20 cellular contexts compared by ENCODE assay signal in genomic region chr7:12921751-12922345, GRCh38.
"Had no signal": no experiment of that assay in that cellular context is flagged by ENCODE, and none has a peak within 500 bp of the region (broad histone marks: within the 10 kb centered on the region; RNA-seq: fewer than 3 reads in every experiment).

No MANE protein-coding gene starts in this region.

- ATAC-seq: activated CD4-positive, alpha-beta T cell treated with anti-CD3 and anti-CD28 coated beads for 36 hours; activated CD8-positive, alpha-beta T cell treated with anti-CD3 and anti-CD28 coated beads for 36 hours; activated naive CD8-positive, alpha-beta T cell treated with anti-CD3 and anti-CD28 coated beads, Interleukin-2, amount 50 U/mL, for 24 hours; gastroesophageal sphincter; psoas muscle had no signal

- H3K4me1 ChIP-seq: psoas muscle, uterus had no signal

- H3K27ac ChIP-seq: cardiac muscle cell, gastroesophageal sphincter, psoas muscle, thoracic aorta, uterus, VCaP had no signal

- H3K9me3 ChIP-seq: gastroesophageal sphincter, psoas muscle, thoracic aorta, uterus had no signal

- H3K27ac Mint-ChIP-seq: activated CD4-positive, alpha-beta T cell treated with anti-CD3 and anti-CD28 coated beads for 36 hours; activated CD8-positive, alpha-beta T cell treated with anti-CD3 and anti-CD28 coated beads for 36 hours; activated naive CD8-positive, alpha-beta T cell treated with anti-CD3 and anti-CD28 coated beads, Interleukin-2, amount 50 U/mL, for 24 hours; activated T-helper 1 cell treated with anti-CD3 and anti-CD28 coated beads, Interleukin-12 subunit alpha, Interleukin-12 subunit beta, Interleukin-2, Interleukin-4 antibody, amounts not matched to agents 30 ng/mL and 10 ng/mL and 1 ng/mL, durations not matched to agents 14 hours and 24 hours and 36 hours; stimulated activated naive CD8-positive, alpha-beta T cell treated with anti-CD3 and anti-CD28 coated beads, Interleukin-15, Interleukin-2, amounts not matched to agents 100 ng/mL and 50 ng/mL, for 24 hours had no signal

- H3K27me3 ChIP-seq: cardiac muscle cell, gastroesophageal sphincter, uterus had no signal

- H3K9me3 Mint-ChIP-seq: activated naive CD8-positive, alpha-beta T cell treated with anti-CD3 and anti-CD28 coated beads, Interleukin-2, amount 50 U/mL, for 24 hours; activated T-helper 1 cell treated with anti-CD3 and anti-CD28 coated beads, Interleukin-12 subunit alpha, Interleukin-12 subunit beta, Interleukin-2, Interleukin-4 antibody, amounts not matched to agents 30 ng/mL and 10 ng/mL and 1 ng/mL, durations not matched to agents 14 hours and 24 hours and 36 hours had no signal

- H3K36me3 ChIP-seq: cardiac muscle cell, gastroesophageal sphincter, thoracic aorta, uterus had no signal

- H3K4me3 Mint-ChIP-seq: activated CD4-positive, alpha-beta T cell treated with anti-CD3 and anti-CD28 coated beads for 36 hours; activated CD8-positive, alpha-beta T cell treated with anti-CD3 and anti-CD28 coated beads for 36 hours; activated naive CD8-positive, alpha-beta T cell treated with anti-CD3 and anti-CD28 coated beads, Interleukin-2, amount 50 U/mL, for 24 hours; activated T-helper 1 cell treated with anti-CD3 and anti-CD28 coated beads, Interleukin-12 subunit alpha, Interleukin-12 subunit beta, Interleukin-2, Interleukin-4 antibody, amounts not matched to agents 30 ng/mL and 10 ng/mL and 1 ng/mL, durations not matched to agents 14 hours and 24 hours and 36 hours; stimulated activated naive CD8-positive, alpha-beta T cell treated with anti-CD3 and anti-CD28 coated beads, Interleukin-15, Interleukin-2, amounts not matched to agents 100 ng/mL and 50 ng/mL, for 24 hours had no signal

- FAIRE-seq: astrocyte had no signal

- DNase-seq: activated CD4-positive, alpha-beta T cell treated with anti-CD3 and anti-CD28 coated beads for 36 hours; activated CD8-positive, alpha-beta memory T cell treated with anti-CD3 and anti-CD28 coated beads, Interleukin-2, amount 50 U/mL, for 4 hours; activated CD8-positive, alpha-beta T cell treated with anti-CD3 and anti-CD28 coated beads for 36 hours; activated naive CD4-positive, alpha-beta T cell; activated naive CD8-positive, alpha-beta T cell treated with anti-CD3 and anti-CD28 coated beads, Interleukin-2, amount 50 U/mL, for 24 hours; effector CD4-positive, alpha-beta T cell; hippocampal formation; kidney glomerular epithelial cell; mesenchymal stem cell; psoas muscle; stimulated activated CD4-positive, alpha-beta T cell treated with anti-CD3 and anti-CD28 coated beads, Interleukin-2, amount 100 ng/mL, for 48 hours; T1000 had no signal

- H3K4me3 ChIP-seq: cardiac muscle cell, gastroesophageal sphincter, psoas muscle, thoracic aorta, uterus had no signal

- H3K4me1 Mint-ChIP-seq: activated CD4-positive, alpha-beta T cell treated with anti-CD3 and anti-CD28 coated beads for 36 hours; activated naive CD8-positive, alpha-beta T cell treated with anti-CD3 and anti-CD28 coated beads, Interleukin-2, amount 50 U/mL, for 24 hours had no signal
